In genomic region chr17:50169121-50169764, GRCh38 we compare ENCODE assay signal across 8 cellular contexts. TPM values are rescaled to one million over a fixed set of nuclear protein-coding genes. Genes with fewer than 3 reads are reported as not detected.
A peak's percentile ranks its signal among the peaks of the same experiment; 100 is the strongest.
DNase-seq lines count a peak whose midpoint lies in the region; ATAC-seq and TF ChIP-seq lines count a peak whose summit lies in the region.

No MANE protein-coding gene starts in this region.

- H3K4me3 ChIP-seq in CD4-positive, alpha-beta memory T cell (ENCODE audit: low read length in 2 of 2) = peak overlapping the region in 1 of 2 donors; percentile 35
- H3K4me3 ChIP-seq in fibroblast of the aortic adventitia (ENCODE audit: low read depth, low read length) (no peak overlapping the region), parathyroid adenoma (ENCODE audit: low read depth, low read length) (no peak overlapping the region)

- ATAC-seq in activated T-cell treated with anti-CD3 and anti-CD28 coated beads, Interleukin-2, amount 50 U/mL, for 72 hours (replicated peaks in 1 of 2) = peak; percentile 83 to 84
- no peak for ATAC-seq in GM21390 (IDR thresholded peaks at IDR 0.05; ENCODE audit: unreplicated experiment)

- H3K4me1 Mint-ChIP-seq in CD4-positive, alpha-beta memory T cell = peaks cover 10 to 19% (median 11%) of the 10 kb centered on the region in 4 donors
- H3K4me1 Mint-ChIP-seq in HFFc6 (ENCODE audit: low read depth) = peaks cover 34% of the 10 kb centered on the region
- H3K4me1 Mint-ChIP-seq in activated T-cell treated with anti-CD3 and anti-CD28 coated beads, Interleukin-2, amount 50 U/mL, for 72 hours (ENCODE audit: low read depth) = peaks cover 19% of the 10 kb centered on the region

- peak overlapping the region; percentile 37 to 89 (median 81) for H3K27ac Mint-ChIP-seq in CD4-positive, alpha-beta memory T cell
- H3K27ac Mint-ChIP-seq in HFFc6 = peak overlapping the region; percentile 44; the same call in 1 of the 2 replicates
- H3K27ac Mint-ChIP-seq in activated T-cell treated with anti-CD3 and anti-CD28 coated beads, Interleukin-2, amount 50 U/mL, for 72 hours = peak overlapping the region; percentile 18

- peaks cover 0 to 3% (median 0%) of the 10 kb centered on the region in 8 donors for H3K9me3 Mint-ChIP-seq in CD4-positive, alpha-beta memory T cell
- peaks cover 12% of the 10 kb centered on the region for H3K9me3 Mint-ChIP-seq in HFFc6
- no peaks in the 10 kb centered on the region for H3K9me3 Mint-ChIP-seq in activated T-cell treated with anti-CD3 and anti-CD28 coated beads, Interleukin-2, amount 50 U/mL, for 72 hours

- no peak overlapping the region for H2AFZ ChIP-seq in parathyroid adenoma

- no peak overlapping the region for H3K27ac ChIP-seq in CD4-positive, alpha-beta memory T cell (ENCODE audit: low read depth, low read length)
- H3K27ac ChIP-seq in parathyroid adenoma = no peak overlapping the region

- CTCF ChIA-PET in CD4-positive, alpha-beta memory T cell (lab: Charles Lee; ENCODE audit: partially characterized antibody) = interaction anchor here (0.6 to 5.3 kb wide), 22 partner anchors 8 to 172 kb away, joined by 3 to 38 read pairs (median 5); no protein-coding TSS in a partner anchor

- intact Hi-C loops in CD4-positive, alpha-beta memory T cell (cut with micrococcal nuclease) = loop anchor here (1.0 kb wide), 1 partner anchor 29 kb away; no protein-coding TSS in a partner anchor

- POLR2A ChIA-PET in CD4-positive, alpha-beta memory T cell (lab: Charles Lee; ENCODE audit: partially characterized antibody) = interaction anchor here (0.6 to 2.4 kb wide), 6 partner anchors 9 to 75 kb away, joined by 3 to 7 read pairs (median 4); no protein-coding TSS in a partner anchor

- peaks cover 10% of the 10 kb centered on the region for H3K4me1 ChIP-seq in CD4-positive, alpha-beta memory T cell (ENCODE audit: insufficient read depth, low read length)
- no peaks in the 10 kb centered on the region for H3K4me1 ChIP-seq in parathyroid adenoma

- no peak overlapping the region for H3K4me2 ChIP-seq in parathyroid adenoma (ENCODE audit: low read length)

- peaks cover 0 to 3% of the 10 kb centered on the region in 2 donors for H3K36me3 Mint-ChIP-seq in CD4-positive, alpha-beta memory T cell
- peaks cover 7% of the 10 kb centered on the region; the same call in 1 of the 2 replicates for H3K36me3 Mint-ChIP-seq in HFFc6 (ENCODE audit: low read depth)
- no peaks in the 10 kb centered on the region for H3K36me3 Mint-ChIP-seq in activated T-cell treated with anti-CD3 and anti-CD28 coated beads, Interleukin-2, amount 50 U/mL, for 72 hours (ENCODE audit: insufficient read depth in 2 of 2)

- H3K9ac ChIP-seq in parathyroid adenoma = no peak overlapping the region

- peak overlapping the region; percentile 25 to 87 (median 65) for H3K4me3 Mint-ChIP-seq in CD4-positive, alpha-beta memory T cell
- peak overlapping the region; percentile 20 for H3K4me3 Mint-ChIP-seq in HFFc6
- peak overlapping the region; percentile 48 to 56 for H3K4me3 Mint-ChIP-seq in activated T-cell treated with anti-CD3 and anti-CD28 coated beads, Interleukin-2, amount 50 U/mL, for 72 hours

- peak; percentile 71 to 81 (median 72) for DNase-seq in CD4-positive, alpha-beta memory T cell
- DNase-seq in HFFc6 (peak; percentile 68), OCI-M1 (lab: John Stamatoyannopoulos, UW) (peak; percentile 72), fibroblast of the aortic adventitia (ENCODE audit: low read depth) (peak; percentile 82), superior temporal gyrus (ENCODE audit: extremely low spot score) (no peak)
- DNase-seq in activated T-cell treated with anti-CD3 and anti-CD28 coated beads, Interleukin-2, amount 50 U/mL, for 72 hours = peak; percentile 66 to 73

- H3K36me3 ChIP-seq in CD4-positive, alpha-beta memory T cell (ENCODE audit: insufficient read depth, low read length) = no peaks in the 10 kb centered on the region
- H3K36me3 ChIP-seq in parathyroid adenoma (ENCODE audit: control insufficient read depth, insufficient read depth, low read length) = no peaks in the 10 kb centered on the region

- peaks cover 2 to 3% of the 10 kb centered on the region in 2 donors for H3K27me3 Mint-ChIP-seq in CD4-positive, alpha-beta memory T cell
- peaks cover 54% of the 10 kb centered on the region for H3K27me3 Mint-ChIP-seq in HFFc6 (ENCODE audit: insufficient read depth)
- H3K27me3 Mint-ChIP-seq in activated T-cell treated with anti-CD3 and anti-CD28 coated beads, Interleukin-2, amount 50 U/mL, for 72 hours (ENCODE audit: low read depth) = no peaks in the 10 kb centered on the region

- H3K27me3 ChIP-seq in CD4-positive, alpha-beta memory T cell (ENCODE audit: insufficient read depth, low read length) = no peaks in the 10 kb centered on the region
- no peaks in the 10 kb centered on the region for H3K27me3 ChIP-seq in parathyroid adenoma (ENCODE audit: control insufficient read depth, insufficient read depth, low read length)

- TF ChIP-seq CTCF in HFFc6 (IDR thresholded peaks at IDR 0.05) (peak; percentile 77), fibroblast of the aortic adventitia (IDR thresholded peaks at IDR 0.05; ENCODE audit: insufficient read depth, low read length) (peak; percentile 87), parathyroid adenoma (IDR thresholded peaks at IDR 0.05) (peak; percentile 69)

- H3K79me2 ChIP-seq in parathyroid adenoma = no peaks in the 10 kb centered on the region

- no peaks in the 10 kb centered on the region for H3K9me3 ChIP-seq in CD4-positive, alpha-beta memory T cell (ENCODE audit: control insufficient read depth in 1 of 2, low read length in 2 of 2)
- no peaks in the 10 kb centered on the region for H3K9me3 ChIP-seq in parathyroid adenoma (ENCODE audit: control insufficient read depth, low read length)

RNA-seq across cellular contexts. Expression of gene SGCA, which starts 3.4 kb away (rescaled TPM):
- total RNA-seq in CD4-positive, alpha-beta memory T cell = not detected
- polyA plus RNA-seq in CD4-positive, alpha-beta memory T cell = not detected
- under 1 TPM; 0.28 to 0.91 (median 0.76) TPM for total RNA-seq in HFFc6 (2021; fragmentation: NEBNext Ultra II Directional; extraction: Animal tissue kit (Norgen Biotek cat#: 25700))
- total RNA-seq in activated T-cell treated with anti-CD3 and anti-CD28 coated beads, Interleukin-2, amount 50 U/mL, for 72 hours = 1 to 10 TPM; 1.7 to 2.3 TPM
- 0.65 and 0.90 TPM in 2 replicates for total RNA-seq in fibroblast of the aortic adventitia (ENCODE audit: low replicate concordance)

RNA-seq across cellular contexts. Expression of gene PPP1R9B, which starts 18.8 kb away (rescaled TPM):
- 10 to 100 TPM; 97.5 to 99.7 TPM for total RNA-seq in CD4-positive, alpha-beta memory T cell
- polyA plus RNA-seq in CD4-positive, alpha-beta memory T cell = 1 to 10 TPM in 1 of 2 donors, under 1 TPM in 1; 0.48 to 2.2 TPM
- 10 to 100 TPM; 66.4 to 78.5 (median 68.7) TPM for total RNA-seq in HFFc6 (2021; fragmentation: NEBNext Ultra II Directional; extraction: Animal tissue kit (Norgen Biotek cat#: 25700))
- 100 to 1,000 TPM; 111 to 128 TPM for total RNA-seq in activated T-cell treated with anti-CD3 and anti-CD28 coated beads, Interleukin-2, amount 50 U/mL, for 72 hours
- 59.3 and 85.4 TPM in 2 replicates for total RNA-seq in fibroblast of the aortic adventitia (ENCODE audit: low replicate concordance)

RNA-seq across cellular contexts. Expression of gene COL1A1, which starts 32.2 kb away (rescaled TPM):
- total RNA-seq in CD4-positive, alpha-beta memory T cell = 1 to 10 TPM; 1.0 to 1.6 TPM
- polyA plus RNA-seq in CD4-positive, alpha-beta memory T cell = not detected
- total RNA-seq in HFFc6 (2021; fragmentation: NEBNext Ultra II Directional; extraction: Animal tissue kit (Norgen Biotek cat#: 25700)) = 1,000 to 10,000 TPM; 4,948 to 7,804 (median 5,240) TPM
- 10 to 100 TPM in 1 of 2 donors, 1 to 10 TPM in 1; 9.8 to 10.3 TPM for total RNA-seq in activated T-cell treated with anti-CD3 and anti-CD28 coated beads, Interleukin-2, amount 50 U/mL, for 72 hours
- 2,633 and 16,513 TPM in 2 replicates for total RNA-seq in fibroblast of the aortic adventitia (ENCODE audit: low replicate concordance)

RNA-seq across cellular contexts. Expression of gene SAMD14, which starts 39.3 kb away (rescaled TPM):
- 1 to 10 TPM; 1.2 to 1.3 TPM for total RNA-seq in CD4-positive, alpha-beta memory T cell
- polyA plus RNA-seq in CD4-positive, alpha-beta memory T cell = under 1 TPM; 0.16 to 0.19 TPM
- 10 to 100 TPM in 4 of 6 experiments, 1 to 10 TPM in 2; 4.3 to 14.1 (median 11.4) TPM for total RNA-seq in HFFc6 (2021; fragmentation: NEBNext Ultra II Directional; extraction: Animal tissue kit (Norgen Biotek cat#: 25700))
- total RNA-seq in activated T-cell treated with anti-CD3 and anti-CD28 coated beads, Interleukin-2, amount 50 U/mL, for 72 hours = 1 to 10 TPM; 3.3 to 6.9 TPM
- 1.6 and 5.1 TPM in 2 replicates for total RNA-seq in fibroblast of the aortic adventitia (ENCODE audit: low replicate concordance)

Comparison
In these comparisons a context has a peak if more than half of its experiments do, and no peak if none do; other contexts are left out.
1. H3K27ac Mint-ChIP-seq: peak in every context shown above with its lines; median percentile 81 in CD4-positive, alpha-beta memory T cell; 44 in HFFc6; 18 in activated T-cell treated with anti-CD3 and anti-CD28 coated beads, Interleukin-2, amount 50 U/mL, for 72 hours.
2. RNA of gene COL1A1, which starts 32.2 kb away (total RNA-seq): 4,948 to 7,804 TPM in HFFc6 and 2,633 to 16,513 TPM in fibroblast of the aortic adventitia; 9.8 to 10.3 TPM in activated T-cell treated with anti-CD3 and anti-CD28 coated beads, Interleukin-2, amount 50 U/mL, for 72 hours and 1.0 to 1.6 TPM in CD4-positive, alpha-beta memory T cell; every median in the first group is over 100 times any median in the second.
3. Peak in every context shown above with its lines, with median percentiles within 50 percentile points of each other: H3K4me3 Mint-ChIP-seq and CTCF ChIP-seq.